18 cellular contexts compared by ENCODE assay signal in genomic region chr15:53447742-53448141, GRCh38.
A peak's percentile ranks its signal among the peaks of the same experiment; 100 is the strongest.
DNase-seq lines count a peak whose midpoint lies in the region; ATAC-seq, FAIRE-seq and TF ChIP-seq lines count a peak whose summit lies in the region.
"Had no signal": no experiment of that assay in that cellular context is flagged by ENCODE, and none has a peak within 500 bp of the region (broad histone marks: within the 10 kb centered on the region; RNA-seq: fewer than 3 reads in every experiment).

No MANE protein-coding gene starts in this region.

- TF ChIP-seq EP300 in HepG2 (IDR thresholded peaks at IDR 0.05; ENCODE audit: low read depth in 2 of 2, low read length in 2 of 2) (no peak), HepG2 (CRISPR knock-in tag; IDR thresholded peaks at IDR 0.05; ENCODE audit: borderline replicate concordance) (no peak)

- no peak for TF ChIP-seq CTCF in body of pancreas (IDR thresholded peaks at IDR 0.05)
- TF ChIP-seq CTCF in HepG2 (CRISPR knock-in tag; IDR thresholded peaks at IDR 0.05): no peak
- no peak for TF ChIP-seq CTCF in neural progenitor cell (IDR thresholded peaks at IDR 0.05)

- no peak for ATAC-seq in body of pancreas
- ATAC-seq in HepG2: no peak
- ATAC-seq in HG03439 (IDR thresholded peaks at IDR 0.05; ENCODE audit: unreplicated experiment): no peak
- no peak for ATAC-seq in activated CD4-positive, CD25-positive, alpha-beta regulatory T cell treated with anti-CD3 and anti-CD28 coated beads, Interleukin-2, amount 50 U/mL, for 24 hours

- peaks cover 17% of the 10 kb centered on the region for H3K4me1 ChIP-seq in HUES48 (ENCODE audit: control insufficient read depth, insufficient read depth, low read length)
- H3K4me1 ChIP-seq in body of pancreas: peaks cover 68% of the 10 kb centered on the region
- H3K4me1 ChIP-seq in HepG2 (ENCODE audit: insufficient read depth, low read length): peaks cover 93% of the 10 kb centered on the region
- peaks cover 23% of the 10 kb centered on the region for H3K4me1 ChIP-seq in neural progenitor cell
- H3K4me1 ChIP-seq: HAP-1 had no signal

- CTCF ChIA-PET in HepG2 (lab: Yijun Ruan, JAX; ENCODE audit: low intra/inter-chr PET ratio, low total read pairs): no interaction called here

- peaks cover 19% of the 10 kb centered on the region for H3K4me1 Mint-ChIP-seq in neural progenitor cell
- H3K4me1 Mint-ChIP-seq: CD8-positive, alpha-beta memory T cell had no signal

- DNase-seq in body of pancreas (no peak), HepG2 (ENCODE audit: low spot score) (no peak), neural progenitor cell (ENCODE audit: low spot score) (no peak), posterior vena cava (ENCODE audit: low spot score) (no peak)
- DNase-seq: 8988T; AML-193; Caco-2; CD8-positive, alpha-beta memory T cell; DND-41; GDM1; GOT3 had no signal

- no peaks in the 10 kb centered on the region for H3K36me3 ChIP-seq in HUES48 (ENCODE audit: control insufficient read depth, insufficient read depth, low read length)
- H3K36me3 ChIP-seq in body of pancreas (replicated peaks in 1 of 2; ENCODE audit: insufficient read depth in 1 of 2, low read depth in 2 of 2): no peaks in the 10 kb centered on the region
- H3K36me3 ChIP-seq in HepG2 (replicated peaks in 1 of 2; ENCODE audit: control insufficient read depth in 1 of 2, insufficient read depth in 2 of 2, low read length in 2 of 2): no peaks in the 10 kb centered on the region
- no peaks in the 10 kb centered on the region for H3K36me3 ChIP-seq in neural progenitor cell
- H3K36me3 ChIP-seq: BLaER1, HAP-1 had no signal

- TF ChIP-seq RAD21 in HepG2 (CRISPR knock-in tag; IDR thresholded peaks at IDR 0.05): no peak

- H3K9ac ChIP-seq in HUES48 (ENCODE audit: low read depth, low read length) (no peak overlapping the region), HepG2 (ENCODE audit: insufficient read depth, low read depth, low read length) (no peak overlapping the region), neural progenitor cell (no peak overlapping the region)
- H3K9ac ChIP-seq: BLaER1 had no signal

- POLR2A ChIA-PET in HepG2 (lab: Yijun Ruan, JAX): interaction anchor here (1.3 kb wide), 2 partner anchors 34 to 415 kb away, joined by 3 read pairs; no protein-coding TSS in a partner anchor

- no peaks in the 10 kb centered on the region for H3K27me3 ChIP-seq in HUES48 (ENCODE audit: control insufficient read depth, insufficient read depth, low read length)
- H3K27me3 ChIP-seq in body of pancreas: no peaks in the 10 kb centered on the region
- H3K27me3 ChIP-seq in HepG2 (ENCODE audit: control insufficient read depth in 1 of 2, insufficient read depth in 2 of 2, low read length in 2 of 2): no peaks in the 10 kb centered on the region
- H3K27me3 ChIP-seq in neural progenitor cell: no peaks in the 10 kb centered on the region
- H3K27me3 ChIP-seq: BLaER1 had no signal

- FAIRE-seq in HepG2 (lab: Jason Lieb, UNC): no peak
- FAIRE-seq: GM12892 had no signal

- no peak overlapping the region for H3K4me3 ChIP-seq in HUES48 (ENCODE audit: low read depth, low read length)
- H3K4me3 ChIP-seq in body of pancreas: no peak overlapping the region
- H3K4me3 ChIP-seq in HepG2 (replicated peaks in 1 of 3; ENCODE audit: insufficient read depth in 1 of 3, low read depth in 2 of 3, low read length in 3 of 3): no peak overlapping the region
- H3K4me3 ChIP-seq in neural progenitor cell: no peak overlapping the region
- H3K4me3 ChIP-seq: BLaER1, HAP-1 had no signal

- H2AFZ ChIP-seq in HepG2 (ENCODE audit: low read length): no peak overlapping the region
- no peak overlapping the region for H2AFZ ChIP-seq in neural progenitor cell (replicated peaks)

- H3K36me3 Mint-ChIP-seq in neural progenitor cell: no peaks in the 10 kb centered on the region
- H3K36me3 Mint-ChIP-seq: CD8-positive, alpha-beta memory T cell had no signal

- H3K4me3 Mint-ChIP-seq in neural progenitor cell: no peak overlapping the region
- H3K4me3 Mint-ChIP-seq: CD8-positive, alpha-beta memory T cell had no signal

- peaks cover 5% of the 10 kb centered on the region for H3F3A ChIP-seq in neural progenitor cell (ENCODE audit: low read depth)

- H3K4me2 ChIP-seq in HepG2 (ENCODE audit: low read depth, low read length) (no peak overlapping the region), neural progenitor cell (peak overlapping the region; percentile 46)
- H3K4me2 ChIP-seq: BLaER1 had no signal

- intact Hi-C loops in body of pancreas (cut with DNase I) (no loop called here), HepG2 (cut with micrococcal nuclease; ENCODE audit: unreplicated experiment) (no loop called here), posterior vena cava (cut with DNase I) (no loop called here)

- H3K9me3 Mint-ChIP-seq in neural progenitor cell: no peaks in the 10 kb centered on the region

- H3K27ac ChIP-seq in HUES48 (ENCODE audit: low read depth, low read length): peak overlapping the region; percentile 47
- peak overlapping the region; percentile 64 to 95 (median 83) for H3K27ac ChIP-seq in body of pancreas
- H3K27ac ChIP-seq in HepG2 (ENCODE audit: extremely low read length, insufficient read depth, low read length): peak overlapping the region; percentile 54
- H3K27ac ChIP-seq in neural progenitor cell: no peak overlapping the region
- H3K27ac ChIP-seq: BLaER1, HL-60 had no signal

- H4K20me1 ChIP-seq in HepG2 (ENCODE audit: insufficient read depth, low read length) (no peaks in the 10 kb centered on the region), neural progenitor cell (ENCODE audit: low read depth) (no peaks in the 10 kb centered on the region)
- H4K20me1 ChIP-seq: BLaER1 had no signal

- H3K27me3 Mint-ChIP-seq in neural progenitor cell (ENCODE audit: insufficient read depth, low read depth): peaks cover 6% of the 10 kb centered on the region
- H3K27me3 Mint-ChIP-seq: CD8-positive, alpha-beta memory T cell had no signal

- WGBS in body of pancreas, 2 donors: 32 to 40% methylated on average over 1 of the region's 1 CpG
- 96% methylated on average over 1 of the region's 1 CpG for WGBS in HepG2 (ENCODE audit: low lambda C conversion rate)

- in situ Hi-C loops in HepG2 (cut with HindIII; ENCODE audit: extremely low pct_ligation_motif_present, low pct_unique_long_range_greater_than_20kb): no loop called here

- H3K9me3 ChIP-seq in HUES48 (ENCODE audit: control insufficient read depth, insufficient read depth, low read length): no peaks in the 10 kb centered on the region
- no peaks in the 10 kb centered on the region for H3K9me3 ChIP-seq in body of pancreas
- no peaks in the 10 kb centered on the region for H3K9me3 ChIP-seq in HepG2 (ENCODE audit: low read length)
- H3K9me3 ChIP-seq in neural progenitor cell (ENCODE audit: low read depth): no peaks in the 10 kb centered on the region
- H3K9me3 ChIP-seq: BLaER1, Caco-2, HAP-1 had no signal

- no peaks in the 10 kb centered on the region for H3K79me2 ChIP-seq in HepG2 (ENCODE audit: insufficient read depth, low read length)
- H3K79me2 ChIP-seq in neural progenitor cell (ENCODE audit: low read depth): no peaks in the 10 kb centered on the region

- no TSS peak for BruUV-seq in HepG2 (replicated peaks; lab: Mats Ljungman, UMichigan)

- TF ChIP-seq POLR2A in body of pancreas (IDR thresholded peaks at IDR 0.05) (no peak), HepG2 (IDR thresholded peaks at IDR 0.05; ENCODE audit: insufficient read depth in 1 of 2, low read depth in 2 of 2, low read length in 2 of 2) (no peak)

- H3K27ac Mint-ChIP-seq in neural progenitor cell: no peak overlapping the region
- H3K27ac Mint-ChIP-seq: CD8-positive, alpha-beta memory T cell had no signal

TF ChIP-seq in HepG2, 621 proteins besides CTCF, POLR2A, EP300 and RAD21:
- TF ChIP-seq NR2F1 (CRISPR knock-in tag; IDR thresholded peaks at IDR 0.05) (no peak), TSC22D2 (CRISPR knock-in tag; IDR thresholded peaks at IDR 0.05; ENCODE audit: borderline replicate concordance) (no peak)
